36 cellular contexts compared by ENCODE assay signal in the genomic region with DNA sequence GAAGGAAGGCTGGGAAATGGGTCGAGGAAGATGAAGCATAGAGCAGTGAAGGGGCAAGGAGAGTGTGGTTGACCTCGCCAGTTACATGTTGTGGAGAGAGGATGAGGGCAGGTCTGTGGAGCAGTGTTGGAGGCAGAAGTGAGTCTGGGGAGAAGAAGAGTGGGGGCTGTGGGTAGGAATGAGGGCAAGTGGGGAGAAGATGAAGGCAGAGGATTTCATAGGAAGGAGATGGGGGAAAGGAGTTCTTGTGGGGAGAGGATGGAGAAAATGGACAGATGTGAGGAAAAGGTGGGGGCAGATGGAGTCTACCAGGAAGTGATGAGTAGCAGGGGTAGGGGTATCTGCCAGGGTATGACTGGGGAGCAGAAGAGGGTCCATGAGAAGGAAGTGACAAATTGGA. TPM values are rescaled to one million over a fixed set of nuclear protein-coding genes. Genes with fewer than 3 reads are reported as not detected.
"Had no signal": no experiment of that assay in that cellular context is flagged by ENCODE, and none has a peak within 500 bp of the region (broad histone marks: within the 10 kb centered on the region; RNA-seq: fewer than 3 reads in every experiment).

No MANE protein-coding gene starts in this region.

- H3K9ac ChIP-seq: SK-N-SH had no signal

- H3K9me2 ChIP-seq: SK-N-SH had no signal

- H3K9me3 ChIP-seq: body of pancreas, Peyer's patch, SJSA1, SK-N-SH had no signal

- H3K4me2 ChIP-seq: SK-N-SH had no signal

- ATAC-seq: activated CD8-positive, alpha-beta T cell treated with anti-CD3 and anti-CD28 coated beads for 36 hours; activated T-cell treated with anti-CD3 and anti-CD28 coated beads, Interleukin-2, amount 50 U/mL, for 72 hours; activated T-helper 17 cell treated with anti-CD3 and anti-CD28 coated beads, Interleukin-2, amount 50 U/mL, for 72 hours; body of pancreas had no signal

- H3K36me3 ChIP-seq: Peyer's patch, SJSA1 had no signal

- H3K27me3 ChIP-seq: body of pancreas, Peyer's patch, SJSA1 had no signal

- DNase-seq: activated CD4-positive, alpha-beta T cell treated with anti-CD3 and anti-CD28 coated beads, Interleukin-2, amount 10 ng/mL, durations not matched to agents 24 days and 14 days; activated CD4-positive, alpha-beta T cell treated with anti-CD3 and anti-CD28 coated beads, Interleukin-2, amount 50 U/mL, for 4 hours; activated CD8-positive, alpha-beta T cell treated with anti-CD3 and anti-CD28 coated beads for 36 hours; activated effector memory CD4-positive, alpha-beta T cell treated with anti-CD3 and anti-CD28 coated beads, Interleukin-2, amount 50 U/mL, for 16 hours; activated naive CD4-positive, alpha-beta T cell; activated naive CD4-positive, alpha-beta T cell treated with anti-CD3 and anti-CD28 coated beads, Interleukin-2, amount 50 U/mL, for 16 hours; activated naive CD8-positive, alpha-beta T cell treated with anti-CD3 and anti-CD28 coated beads, Interleukin-2, amount 10 ng/mL, durations not matched to agents 7 days and 5 days; activated T-cell treated with anti-CD3 and anti-CD28 coated beads, Interleukin-2, amount 50 U/mL, for 1 hour; activated T-cell treated with anti-CD3 and anti-CD28 coated beads, Interleukin-2, amount 50 U/mL, for 72 hours; amygdala; body of pancreas; caudate nucleus; cerebellar nuclear complex; NCI-H1092 treated with DMSO at 0.1 percent for 48 hours; NCI-H1417; NCI-H146; NCI-H187; NCI-H2029 treated with DMSO at 0.1 percent for 48 hours; NCI-H2107; NCI-H2171; NCI-H2227 treated with DMSO at 0.1 percent for 48 hours; NCI-H446 treated with DMSO at 0.1 percent for 48 hours; NCI-H524; NCI-H69; SHP77 treated with DMSO at 0.1 percent for 48 hours; SK-N-SH had no signal

- H3K27ac ChIP-seq: SJSA1 had no signal

- FAIRE-seq: astrocyte, bronchial epithelial cell, TTC549 had no signal

- H3K4me3 ChIP-seq: body of pancreas, Peyer's patch, SJSA1 had no signal

RNA-seq across cellular contexts. Expression of a gene that starts 3.6 kb away (rescaled TPM):
- total RNA-seq: bronchial epithelial cell, LHCN-M2, SJSA1 had no signal

RNA-seq across cellular contexts. Expression of a gene that starts 52.9 kb away (rescaled TPM):
- total RNA-seq: activated CD4-positive, alpha-beta T cell treated with anti-CD3 and anti-CD28 coated beads, Interleukin-2, amount 10 ng/mL, durations not matched to agents 24 days and 14 days; activated CD8-positive, alpha-beta memory T cell treated with anti-CD3 and anti-CD28 coated beads for 36 hours; activated CD8-positive, alpha-beta T cell treated with anti-CD3 and anti-CD28 coated beads for 36 hours; activated naive CD8-positive, alpha-beta T cell treated with anti-CD3 and anti-CD28 coated beads, Interleukin-2, amount 10 ng/mL, durations not matched to agents 7 days and 5 days; activated T-cell treated with anti-CD3 and anti-CD28 coated beads, Interleukin-2, amount 50 U/mL, for 72 hours; activated T-helper 17 cell treated with anti-CD3 and anti-CD28 coated beads, Interleukin-2, amount 50 U/mL, for 72 hours; astrocyte; body of pancreas; bronchial epithelial cell; LHCN-M2; M059J; Peyer's patch; SJSA1 had no signal
- polyA plus RNA-seq: adipose tissue, SK-N-SH had no signal
